ENCODE assay signal across 8 cellular contexts in the genomic region with DNA sequence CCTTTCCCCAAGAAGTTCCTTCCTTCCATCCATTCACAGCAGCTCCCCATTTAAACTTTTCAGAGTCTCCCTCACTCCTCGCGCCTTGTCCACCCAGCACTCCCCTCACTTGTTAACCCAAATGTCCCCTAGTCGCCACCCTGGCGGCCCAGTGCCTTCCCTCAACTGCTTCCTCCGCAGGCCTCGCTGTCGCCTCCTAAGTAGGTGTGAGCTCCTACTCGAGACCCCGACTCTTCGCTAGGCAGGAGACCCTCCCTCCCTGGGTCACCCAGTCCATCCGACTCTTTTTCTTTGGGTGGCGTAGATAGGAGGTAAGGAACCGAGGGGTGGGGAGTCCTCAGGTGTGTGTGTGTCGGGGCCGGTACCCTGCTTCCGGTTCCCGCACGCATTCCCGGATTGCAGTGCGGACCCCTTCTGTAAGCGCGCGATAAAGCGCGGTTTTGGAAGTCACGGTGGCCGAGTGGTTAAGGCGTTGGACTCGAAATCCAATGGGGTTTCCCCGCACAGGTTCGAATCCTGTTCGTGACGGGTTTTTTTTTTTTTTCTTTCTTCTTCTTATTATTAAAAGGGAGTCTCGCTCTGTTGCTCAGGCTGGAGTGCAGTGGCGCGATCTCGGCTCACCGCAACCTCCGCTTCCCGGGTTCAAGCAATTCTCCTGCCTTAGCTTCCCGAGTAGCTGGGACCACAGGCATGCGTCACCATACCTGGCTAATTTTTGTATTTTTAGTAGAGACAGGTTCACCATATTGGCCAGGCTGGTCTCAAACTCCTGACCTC. TPM values are rescaled to one million over a fixed set of nuclear protein-coding genes. Genes with fewer than 3 reads are reported as not detected.
A peak's percentile ranks its signal among the peaks of the same experiment; 100 is the strongest.
DNase-seq lines count a peak whose midpoint lies in the region; ATAC-seq and TF ChIP-seq lines count a peak whose summit lies in the region.

No MANE protein-coding gene starts in this region.

- peaks cover 10% of the 10 kb centered on the region for H3K79me1 ChIP-seq in trophoblast cell (ENCODE audit: low read length)

- H4K8ac ChIP-seq in trophoblast cell (ENCODE audit: low read depth, low read length) = peak overlapping the region; percentile 96

- H2BK12ac ChIP-seq in trophoblast cell (ENCODE audit: low read length) = peak overlapping the region; percentile 69

- intact Hi-C loops in heart right ventricle (cut with DNase I) (loop anchor here (1.0 to 10.0 kb wide), 15 partner anchors 29 to 277 kb away; a partner anchor contains a TSS), tibial artery (cut with DNase I; ENCODE audit: low total_unique reads) (loop anchor here (2.0 to 10.0 kb wide), 2 partner anchors 63 to 275 kb away; a partner anchor contains a TSS)

- H3K9ac ChIP-seq in trophoblast cell (ENCODE audit: low read length) = peak overlapping the region; percentile 24

- peak overlapping the region; percentile 96 for H3K14ac ChIP-seq in trophoblast cell (ENCODE audit: low read length)

- peak overlapping the region; percentile 98 for H4K12ac ChIP-seq in trophoblast cell (ENCODE audit: low read depth, low read length)

- peak overlapping the region; percentile 63 for H3K4me2 ChIP-seq in trophoblast cell (ENCODE audit: low read length)

- peak overlapping the region; percentile 77 for H3K4ac ChIP-seq in trophoblast cell (ENCODE audit: low read depth, low read length)

- ATAC-seq in HG02610 (IDR thresholded peaks at IDR 0.05; ENCODE audit: unreplicated experiment) (peak; percentile 37), heart right ventricle (peak; percentile 36 to 83 (median 69))

- peak overlapping the region; percentile 39 for H2AK5ac ChIP-seq in trophoblast cell (ENCODE audit: low read length)

- peak overlapping the region; percentile 74 for H2BK5ac ChIP-seq in trophoblast cell (ENCODE audit: low read depth, low read length, poor library complexity)

- H2BK120ac ChIP-seq in trophoblast cell (ENCODE audit: insufficient read depth, low read length, poor library complexity) = peak overlapping the region; percentile 76

- H3K18ac ChIP-seq in trophoblast cell (ENCODE audit: low read length) = peak overlapping the region; percentile 90

- H3K27ac ChIP-seq in adipose tissue (ENCODE audit: low read depth, low read length) = peak overlapping the region; percentile 21
- H3K27ac ChIP-seq in heart right ventricle = peak overlapping the region; percentile 78 to 95 (median 92)
- peak overlapping the region; percentile 68 for H3K27ac ChIP-seq in trophoblast cell (ENCODE audit: low read depth, low read length)
- H3K27ac ChIP-seq in tibial artery = peak overlapping the region; percentile 94 to 99

- peak overlapping the region; percentile 48 to 92 (median 86) for H3K4me3 ChIP-seq in heart right ventricle
- H3K4me3 ChIP-seq in trophoblast cell (ENCODE audit: low read depth, low read length) = peak overlapping the region; percentile 79
- H3K4me3 ChIP-seq in tibial artery = peak overlapping the region; percentile 92 to 95

- H3K4me1 ChIP-seq in heart right ventricle (peaks cover 6 to 39% (median 27%) of the 10 kb centered on the region in 9 donors), trophoblast cell (ENCODE audit: control insufficient read depth in 1 of 2, insufficient read depth in 2 of 2, low read length in 2 of 2) (peaks cover 0 to 8% of the 10 kb centered on the region in 2 experiments), tibial artery (peaks cover 0 to 28% (median 23%) of the 10 kb centered on the region in 4 donors)

- H3K79me2 ChIP-seq in trophoblast cell (ENCODE audit: control insufficient read depth, insufficient read depth, low read length, poor library complexity) = peaks cover 8% of the 10 kb centered on the region

- H2AFZ ChIP-seq in trophoblast cell (ENCODE audit: insufficient read depth, low read length, poor library complexity) = peak overlapping the region; percentile 89

- DNase-seq in ELF-1 (ENCODE audit: low read depth, low spot score) (peak; percentile 97), NCI-H1417 treated with DMSO at 0.1 percent for 48 hours (lab: John Stamatoyannopoulos, UW) (peak; percentile 82), T follicular helper cell (ENCODE audit: low read depth) (peak; percentile 56), heart right ventricle (peak; percentile 74 to 81), trophoblast cell (peak; percentile 71 to 90), tibial artery (peak; percentile 75 to 90)

- no peak for TF ChIP-seq CTCF in heart right ventricle (IDR thresholded peaks at IDR 0.05)
- peak in 1 of 2 experiments; percentile 5 for TF ChIP-seq CTCF in tibial artery (IDR thresholded peaks at IDR 0.05)

- WGBS in adipose tissue, 3 donors = 1% methylated on average over 42 of the region's 42 CpGs
- WGBS in heart right ventricle, 2 donors = 1 to 2% methylated on average over 42 of the region's 42 CpGs
- no CpG with 5 or more reads among the region's 42 CpGs for WGBS in trophoblast cell (ENCODE audit: extremely low coverage, insufficient coverage, insufficient read length)

- H3K27me3 ChIP-seq in heart right ventricle (no peaks in the 10 kb centered on the region), trophoblast cell (ENCODE audit: insufficient read depth, low read length) (no peaks in the 10 kb centered on the region), tibial artery (no peaks in the 10 kb centered on the region)

- no peak overlapping the region for H3K23ac ChIP-seq in trophoblast cell (ENCODE audit: low read length)

- H4K91ac ChIP-seq in trophoblast cell (ENCODE audit: low read depth, low read length) = peak overlapping the region; percentile 87

- H3K9me3 ChIP-seq in heart right ventricle (no peaks in the 10 kb centered on the region), trophoblast cell (ENCODE audit: insufficient read depth, low read depth, low read length) (no peaks in the 10 kb centered on the region), tibial artery (no peaks in the 10 kb centered on the region)

- H3K36me3 ChIP-seq in heart right ventricle (peaks cover 0 to 22% (median 9%) of the 10 kb centered on the region in 9 donors), trophoblast cell (ENCODE audit: control insufficient read depth in 1 of 2, insufficient read depth in 2 of 2, low read length in 2 of 2) (peaks cover 6 to 7% of the 10 kb centered on the region in 2 experiments), tibial artery (peaks cover 9 to 22% (median 17%) of the 10 kb centered on the region in 3 donors)

RNA-seq across cellular contexts. Expression of a gene that starts 0.8 kb away (rescaled TPM):
- polyA plus RNA-seq in adipose tissue (10 to 100 TPM; 21.4 to 53.8 (median 48.7) TPM), heart right ventricle (10 to 100 TPM; 16.2 to 28.8 TPM)
- 10 to 100 TPM; 56.2 to 81.9 (median 62.8) TPM for total RNA-seq in heart right ventricle
- 34.7 and 35.1 TPM in 2 replicates for polyA plus RNA-seq in trophoblast cell (2013)

RNA-seq across cellular contexts. Expression of a gene that starts 31.6 kb away (rescaled TPM):
- polyA plus RNA-seq in adipose tissue = 10 to 100 TPM; 15.3 to 51.7 (median 26.7) TPM
- total RNA-seq in heart right ventricle = 10 to 100 TPM; 43.6 to 66.3 (median 47.0) TPM
- 10 to 100 TPM in 1 of 2 donors, 1 to 10 TPM in 1; 7.0 to 27.0 TPM for polyA plus RNA-seq in heart right ventricle
- 31.8 and 33.9 TPM in 2 replicates for polyA plus RNA-seq in trophoblast cell (2013)

RNA-seq across cellular contexts. Expression of a gene that starts 31.9 kb away (rescaled TPM):
- polyA plus RNA-seq in adipose tissue (1,000 to 10,000 TPM; 1,303 to 4,064 (median 3,695) TPM), heart right ventricle (1,000 to 10,000 TPM in 1 of 2 donors, 100 to 1,000 TPM in 1; 670 to 2,127 TPM)
- 1,000 to 10,000 TPM in 1 of 10 donors, 100 to 1,000 TPM in 9; 355 to 1,188 (median 413) TPM for total RNA-seq in heart right ventricle
- 2,027 and 2,059 TPM in 2 replicates for polyA plus RNA-seq in trophoblast cell (2013)

RNA-seq across cellular contexts. Expression of a gene that starts 34.0 kb away (rescaled TPM):
- polyA plus RNA-seq in adipose tissue (10 to 100 TPM; 20.9 to 22.3 (median 21.3) TPM), heart right ventricle (10 to 100 TPM; 13.5 to 27.7 TPM)
- total RNA-seq in heart right ventricle = 10 to 100 TPM; 16.2 to 25.3 (median 20.4) TPM
- polyA plus RNA-seq in trophoblast cell (2013) = 11.4 and 11.9 TPM in 2 replicates

RNA-seq across cellular contexts. Expression of a gene that starts 37.7 kb away (rescaled TPM):
- polyA plus RNA-seq in adipose tissue (10 to 100 TPM; 15.5 to 88.5 (median 48.0) TPM), heart right ventricle (10 to 100 TPM; 31.9 to 64.0 TPM)
- 10 to 100 TPM; 39.8 to 61.9 (median 49.9) TPM for total RNA-seq in heart right ventricle
- polyA plus RNA-seq in trophoblast cell (2013) = 91.8 and 91.9 TPM in 2 replicates

Comparison
In these comparisons a context has a peak if more than half of its experiments do, and no peak if none do; other contexts are left out.
1. Peak in every context shown above with its lines: DNase-seq, ATAC-seq, H3K4me3 ChIP-seq and H3K27ac ChIP-seq.
2. H3K27ac ChIP-seq: peak in every context shown above with its lines; median percentile 96 in tibial artery; 92 in heart right ventricle; 68 in trophoblast cell; 21 in adipose tissue.